14 cellular contexts compared by ENCODE assay signal in the genomic region with DNA sequence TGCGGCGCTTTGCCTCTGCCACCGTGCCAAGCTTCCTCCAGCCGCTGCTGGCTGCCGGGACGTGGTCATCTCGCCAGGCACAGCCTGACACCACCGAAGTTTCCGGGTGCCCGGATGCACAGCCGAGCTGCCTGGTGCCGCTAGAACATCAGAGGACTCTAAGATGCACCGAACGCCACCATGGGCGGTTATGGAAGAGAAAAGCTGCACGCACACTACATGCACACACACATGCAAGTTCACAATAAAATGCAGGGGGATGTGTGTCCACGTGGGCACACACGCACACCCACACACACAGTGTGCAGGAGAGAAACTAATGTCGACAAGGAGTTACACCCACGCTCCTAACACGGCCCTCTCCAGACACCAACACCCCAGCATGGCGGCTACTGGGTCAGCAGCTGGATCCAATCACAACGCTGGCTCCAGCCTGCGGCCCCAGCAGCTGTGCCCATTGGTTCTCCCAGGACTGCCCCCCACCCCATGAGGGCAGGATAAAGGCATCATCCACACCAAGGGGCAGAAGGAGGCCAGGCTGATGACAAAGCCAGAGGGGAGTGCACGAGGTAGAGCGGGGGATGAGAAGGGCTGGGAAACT.
A peak's percentile ranks its signal among the peaks of the same experiment; 100 is the strongest.
DNase-seq lines count a peak whose midpoint lies in the region; ATAC-seq and TF ChIP-seq lines count a peak whose summit lies in the region.
"Had no signal": no experiment of that assay in that cellular context is flagged by ENCODE, and none has a peak within 500 bp of the region (broad histone marks: within the 10 kb centered on the region; RNA-seq: fewer than 3 reads in every experiment).

No MANE protein-coding gene starts in this region.

- 81 to 88% methylated on average over 24 to 26 of the region's 26 CpGs for WGBS in body of pancreas, 2 donors

- peaks cover 92% of the 10 kb centered on the region for H3K4me1 Mint-ChIP-seq in activated naive CD4-positive, alpha-beta T cell treated with anti-CD3 and anti-CD28 coated beads, Interleukin-2, amount 50 U/mL, for 24 hours
- H3K4me1 Mint-ChIP-seq in mesothelial cell of epicardium (peaks cover 54% of the 10 kb centered on the region), osteocyte (ENCODE audit: unreplicated experiment) (peaks cover 10% of the 10 kb centered on the region)

- H3K36me3 ChIP-seq in body of pancreas (replicated peaks in 1 of 2; ENCODE audit: insufficient read depth in 1 of 2, low read depth in 2 of 2) (no peaks in the 10 kb centered on the region), colonic mucosa (no peaks in the 10 kb centered on the region)

- H3K27me3 Mint-ChIP-seq in activated naive CD4-positive, alpha-beta T cell treated with anti-CD3 and anti-CD28 coated beads, Interleukin-2, amount 50 U/mL, for 24 hours: no peaks in the 10 kb centered on the region
- H3K27me3 Mint-ChIP-seq in mesothelial cell of epicardium (ENCODE audit: low read depth) (no peaks in the 10 kb centered on the region), osteocyte (ENCODE audit: unreplicated experiment) (peaks cover 10% of the 10 kb centered on the region)

- H3K4me3 Mint-ChIP-seq in activated naive CD4-positive, alpha-beta T cell treated with anti-CD3 and anti-CD28 coated beads, Interleukin-2, amount 50 U/mL, for 24 hours: peak overlapping the region; percentile 88
- no peak overlapping the region for H3K4me3 Mint-ChIP-seq in mesothelial cell of epicardium
- H3K4me3 Mint-ChIP-seq in osteocyte (ENCODE audit: unreplicated experiment): no peak overlapping the region

- no peak for TF ChIP-seq POLR2A in body of pancreas (IDR thresholded peaks at IDR 0.05)

- H3K27ac Mint-ChIP-seq in activated naive CD4-positive, alpha-beta T cell treated with anti-CD3 and anti-CD28 coated beads, Interleukin-2, amount 50 U/mL, for 24 hours: peak overlapping the region; percentile 99
- H3K27ac Mint-ChIP-seq in mesothelial cell of epicardium (peak overlapping the region; percentile 47), osteocyte (ENCODE audit: unreplicated experiment) (no peak overlapping the region)

- no peaks in the 10 kb centered on the region for H3K9me3 Mint-ChIP-seq in activated naive CD4-positive, alpha-beta T cell treated with anti-CD3 and anti-CD28 coated beads, Interleukin-2, amount 50 U/mL, for 24 hours
- H3K9me3 Mint-ChIP-seq in mesothelial cell of epicardium: no peaks in the 10 kb centered on the region
- H3K9me3 Mint-ChIP-seq in osteocyte (ENCODE audit: unreplicated experiment): no peaks in the 10 kb centered on the region

- peaks cover 11% of the 10 kb centered on the region for H3K4me1 ChIP-seq in body of pancreas
- no peaks in the 10 kb centered on the region for H3K4me1 ChIP-seq in colonic mucosa

- H3K36me3 Mint-ChIP-seq in activated naive CD4-positive, alpha-beta T cell treated with anti-CD3 and anti-CD28 coated beads, Interleukin-2, amount 50 U/mL, for 24 hours: no peaks in the 10 kb centered on the region
- H3K36me3 Mint-ChIP-seq in mesothelial cell of epicardium (no peaks in the 10 kb centered on the region), osteocyte (ENCODE audit: unreplicated experiment) (no peaks in the 10 kb centered on the region)

- H3K9ac ChIP-seq in colonic mucosa (ENCODE audit: low read depth in 2 of 2, low read length in 2 of 2): no peak overlapping the region

- intact Hi-C loops in body of pancreas (cut with DNase I): no loop called here
- intact Hi-C loops in colonic mucosa (cut with DNase I): no loop called here

- DNase-seq in AG10803 (ENCODE audit: low read depth) (no peak), mesothelial cell of epicardium (ENCODE audit: low spot score in 2 of 2, unreplicated experiment in 2 of 2) (no peak), body of pancreas (no peak), osteocyte (ENCODE audit: extremely low spot score, unreplicated experiment) (no peak), colonic mucosa (no peak)
- peak; percentile 39 for DNase-seq in activated CD4-positive, alpha-beta T cell treated with anti-CD3 and anti-CD28 coated beads for 1 hour
- DNase-seq: AML-193, GF-D8, KG1, NCI-H2171 treated with DMSO at 0.1 percent for 48 hours had no signal

- ATAC-seq in body of pancreas: no peak
- ATAC-seq in HG03469 (IDR thresholded peaks at IDR 0.05; ENCODE audit: unreplicated experiment): no peak
- ATAC-seq: Panc1 had no signal

- H3K27ac ChIP-seq in body of pancreas (no peak overlapping the region), colonic mucosa (no peak overlapping the region)
- H3K27ac ChIP-seq: epithelial cell of prostate had no signal

- no peak for TF ChIP-seq CTCF in AG10803 (conservative IDR thresholded peaks at IDR 0.05; ENCODE audit: low read length)
- no peak for TF ChIP-seq CTCF in mesothelial cell of epicardium (IDR thresholded peaks at IDR 0.05; ENCODE audit: unreplicated experiment)
- no peak for TF ChIP-seq CTCF in body of pancreas (IDR thresholded peaks at IDR 0.05)
- TF ChIP-seq CTCF in osteocyte (IDR thresholded peaks at IDR 0.05): no peak
- no peak for TF ChIP-seq CTCF in colonic mucosa (IDR thresholded peaks at IDR 0.05)

- no peaks in the 10 kb centered on the region for H3K9me3 ChIP-seq in body of pancreas
- no peaks in the 10 kb centered on the region for H3K9me3 ChIP-seq in colonic mucosa

- H3K27me3 ChIP-seq in body of pancreas (no peaks in the 10 kb centered on the region), colonic mucosa (no peaks in the 10 kb centered on the region)

- peak overlapping the region; percentile 36 for H3K4me3 ChIP-seq in AG10803 (ENCODE audit: low read length)
- no peak overlapping the region for H3K4me3 ChIP-seq in body of pancreas
- no peak overlapping the region for H3K4me3 ChIP-seq in colonic mucosa
